In the genomic region with DNA sequence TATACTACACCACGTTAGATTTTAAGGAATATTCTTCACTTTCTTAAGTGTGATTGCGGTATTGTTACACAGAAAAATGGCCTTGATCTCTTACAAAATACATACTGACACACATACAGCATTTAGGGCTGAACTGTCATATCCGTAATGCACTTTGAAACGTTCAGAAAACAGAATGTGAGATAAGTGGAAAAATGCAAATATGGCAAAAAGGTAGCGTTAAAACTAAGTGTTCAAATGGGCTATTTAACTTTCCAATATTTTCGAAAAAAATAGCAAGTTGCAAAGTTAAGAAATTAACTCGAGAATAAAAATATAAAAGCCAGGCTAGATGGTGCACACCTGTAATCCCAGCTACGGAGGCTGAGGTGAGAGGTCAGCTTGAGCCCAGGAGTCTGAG, we compare ENCODE assay signal across 1 cellular context.
TF ChIP-seq lines count a peak whose summit lies in the region.

No MANE protein-coding gene starts in this region.

TF ChIP-seq in H1, 55 proteins besides CTCF, POLR2A, EP300 and RAD21 (continued from another document):
- TF ChIP-seq ATF2 (IDR thresholded peaks at IDR 0.05; ENCODE audit: low read length) (no peak), RBBP5 (IDR thresholded peaks at IDR 0.05; ENCODE audit: borderline replicate concordance, low read depth, low read length) (no peak), HDAC6 (IDR thresholded peaks at IDR 0.05; ENCODE audit: low read depth, low read length) (no peak), ZNF274 (IDR thresholded peaks at IDR 0.05; ENCODE audit: borderline replicate concordance, extremely low read depth, low read length) (no peak), SIRT6 (IDR thresholded peaks at IDR 0.05; ENCODE audit: low read length) (no peak)
